Comparison of ENCODE assay signal across 1 cellular context in genomic region chr3:126476166-126476975, GRCh38.
TF ChIP-seq lines count a peak whose summit lies in the region.

No MANE protein-coding gene starts in this region.

TF ChIP-seq in HepG2, 621 proteins besides CTCF, POLR2A, EP300 and RAD21 (continued from another document and continues in another):
- TF ChIP-seq HOXA5 (CRISPR knock-in tag; IDR thresholded peaks at IDR 0.05) = no peak; the same call in 1 of the 2 replicates
- no peak for TF ChIP-seq SIX1 (CRISPR knock-in tag; IDR thresholded peaks at IDR 0.05; ENCODE audit: borderline replicate concordance)
- TF ChIP-seq ZNF441 (CRISPR knock-in tag; IDR thresholded peaks at IDR 0.05; ENCODE audit: borderline replicate concordance) = peak; percentile 34; the same call in 1 of the 2 replicates
- TF ChIP-seq ZNF275 (CRISPR knock-in tag; IDR thresholded peaks at IDR 0.05; ENCODE audit: borderline replicate concordance) = no peak
- TF ChIP-seq ETV6 (CRISPR knock-in tag; conservative IDR thresholded peaks at IDR 0.05) = no peak
- no peak for TF ChIP-seq SRF (IDR thresholded peaks at IDR 0.05; ENCODE audit: low read depth, low read length)
- no peak for TF ChIP-seq ZFP90 (CRISPR knock-in tag; IDR thresholded peaks at IDR 0.05; ENCODE audit: borderline replicate concordance)
- no peak for TF ChIP-seq ZNF331 (CRISPR knock-in tag; IDR thresholded peaks at IDR 0.05)
- no peak for TF ChIP-seq HNRNPK (IDR thresholded peaks at IDR 0.05; ENCODE audit: low read depth, low read length, poor library complexity, severe bottlenecking)
- TF ChIP-seq SATB2 (CRISPR knock-in tag; IDR thresholded peaks at IDR 0.05) = no peak
- no peak for TF ChIP-seq ZNF234 (CRISPR knock-in tag; conservative IDR thresholded peaks at IDR 0.05)
- TF ChIP-seq ZFP62 (CRISPR knock-in tag; IDR thresholded peaks at IDR 0.05) = no peak
- TF ChIP-seq NFIB (CRISPR knock-in tag; IDR thresholded peaks at IDR 0.05; ENCODE audit: borderline replicate concordance) = no peak
- TF ChIP-seq MLXIP (CRISPR knock-in tag; IDR thresholded peaks at IDR 0.05; ENCODE audit: borderline replicate concordance) = no peak
- no peak for TF ChIP-seq KMT2B (CRISPR knock-in tag; IDR thresholded peaks at IDR 0.05)
- TF ChIP-seq KLF11 (CRISPR knock-in tag; IDR thresholded peaks at IDR 0.05) = no peak
- no peak for TF ChIP-seq ZFP1 (CRISPR knock-in tag; IDR thresholded peaks at IDR 0.05)
- TF ChIP-seq MNT (IDR thresholded peaks at IDR 0.05) = no peak
- TF ChIP-seq ZNF710 (CRISPR knock-in tag; IDR thresholded peaks at IDR 0.05; ENCODE audit: borderline replicate concordance) = no peak
- TF ChIP-seq PHF20 (CRISPR knock-in tag; IDR thresholded peaks at IDR 0.05) = no peak; the same call in 1 of the 2 replicates
- no peak for TF ChIP-seq NFATC3 (CRISPR knock-in tag; IDR thresholded peaks at IDR 0.05)
- TF ChIP-seq FUBP1 (CRISPR knock-in tag; IDR thresholded peaks at IDR 0.05; ENCODE audit: borderline replicate concordance) = no peak
- no peak for TF ChIP-seq RXRB (CRISPR knock-in tag; IDR thresholded peaks at IDR 0.05; ENCODE audit: borderline replicate concordance)
- TF ChIP-seq NR1H2 (CRISPR knock-in tag; IDR thresholded peaks at IDR 0.05; ENCODE audit: borderline replicate concordance, low read depth) = no peak
- no peak for TF ChIP-seq ZNF557 (CRISPR knock-in tag; IDR thresholded peaks at IDR 0.05)
- no peak; the same call in 1 of the 2 replicates for TF ChIP-seq ZNF558 (CRISPR knock-in tag; IDR thresholded peaks at IDR 0.05; ENCODE audit: borderline replicate concordance)
- TF ChIP-seq RBM39 (IDR thresholded peaks at IDR 0.05; ENCODE audit: low read depth, low read length, poor library complexity, severe bottlenecking) = no peak
- no peak for TF ChIP-seq CEBPZ (IDR thresholded peaks at IDR 0.05; ENCODE audit: low read length)
- no peak for TF ChIP-seq ZBTB43 (CRISPR knock-in tag; conservative IDR thresholded peaks at IDR 0.05)
- TF ChIP-seq HDAC2 (CRISPR knock-in tag; IDR thresholded peaks at IDR 0.05) = no peak
- TF ChIP-seq ZNF577 (CRISPR knock-in tag; IDR thresholded peaks at IDR 0.05; ENCODE audit: borderline replicate concordance, low read depth) = no peak
- 0 out of 2 replicates have a peak, but pooled peaks have one; percentile 16 for TF ChIP-seq CCDC6 (CRISPR knock-in tag; IDR thresholded peaks at IDR 0.05)
- TF ChIP-seq IKZF1 (IDR thresholded peaks at IDR 0.05) = no peak
- TF ChIP-seq ZSCAN21 (CRISPR knock-in tag; IDR thresholded peaks at IDR 0.05; ENCODE audit: borderline replicate concordance) = no peak
- TF ChIP-seq NCOA5 (CRISPR knock-in tag; IDR thresholded peaks at IDR 0.05) = no peak
- no peak for TF ChIP-seq BRF2 (CRISPR knock-in tag; IDR thresholded peaks at IDR 0.05)
- no peak for TF ChIP-seq CHD2 (IDR thresholded peaks at IDR 0.05; ENCODE audit: low read depth, low read length)
- no peak for TF ChIP-seq SMC3 (IDR thresholded peaks at IDR 0.05; ENCODE audit: low read length)
- no peak for TF ChIP-seq ATF5 (CRISPR knock-in tag; IDR thresholded peaks at IDR 0.05; ENCODE audit: low read depth)
- TF ChIP-seq ARID4A (CRISPR knock-in tag; IDR thresholded peaks at IDR 0.05; ENCODE audit: borderline replicate concordance) = peak; percentile 60; the same call in 1 of the 2 replicates
- TF ChIP-seq SP5 (CRISPR knock-in tag; IDR thresholded peaks at IDR 0.05; ENCODE audit: borderline replicate concordance, low read depth) = peak; percentile 6; the same call in 1 of the 2 replicates
- TF ChIP-seq ERF (CRISPR knock-in tag; IDR thresholded peaks at IDR 0.05) = 0 out of 2 replicates have a peak, but pooled peaks have one; percentile 13
